19 cellular contexts compared by ENCODE assay signal in genomic region chr19:35098413-35099049, GRCh38. TPM values are rescaled to one million over a fixed set of nuclear protein-coding genes. Genes with fewer than 3 reads are reported as not detected.
A peak's percentile ranks its signal among the peaks of the same experiment; 100 is the strongest.
DNase-seq lines count a peak whose midpoint lies in the region; ATAC-seq and TF ChIP-seq lines count a peak whose summit lies in the region.
"Had no signal": no experiment of that assay in that cellular context is flagged by ENCODE, and none has a peak within 500 bp of the region (broad histone marks: within the 10 kb centered on the region; RNA-seq: fewer than 3 reads in every experiment).

No MANE protein-coding gene starts in this region.

- intact Hi-C loops in heart right ventricle (cut with DNase I), result loop anchor here in 1 of 10 donors (10.0 kb wide), 1 partner anchor 124 kb away; no protein-coding TSS in a partner anchor
- intact Hi-C loops in sciatic nerve (cut with DNase I), result no loop called here

- H3K27me3 Mint-ChIP-seq in activated T-cell treated with anti-CD3 and anti-CD28 coated beads, Interleukin-2, amount 50 U/mL, for 24 hours, result no peaks in the 10 kb centered on the region
- H3K27me3 Mint-ChIP-seq in activated naive CD8-positive, alpha-beta T cell treated with anti-CD3 and anti-CD28 coated beads for 36 hours, result no peaks in the 10 kb centered on the region

- H3K9me3 ChIP-seq in RWPE2 (ENCODE audit: severe bottlenecking) (no peaks in the 10 kb centered on the region), heart right ventricle (no peaks in the 10 kb centered on the region)
- H3K9me3 ChIP-seq: esophagus muscularis mucosa had no signal

- H3K4me1 Mint-ChIP-seq in activated T-cell treated with anti-CD3 and anti-CD28 coated beads, Interleukin-2, amount 50 U/mL, for 24 hours (ENCODE audit: low read depth), result no peaks in the 10 kb centered on the region
- no peaks in the 10 kb centered on the region for H3K4me1 Mint-ChIP-seq in activated naive CD8-positive, alpha-beta T cell treated with anti-CD3 and anti-CD28 coated beads for 36 hours

- WGBS in heart right ventricle, 2 donors, result 68 to 71% methylated on average over 28 to 29 of the region's 29 CpGs

- H3K27me3 ChIP-seq in RWPE2 (ENCODE audit: insufficient read depth, poor library complexity, severe bottlenecking), result no peaks in the 10 kb centered on the region
- no peaks in the 10 kb centered on the region for H3K27me3 ChIP-seq in heart right ventricle

- peaks cover 8% of the 10 kb centered on the region for H3K4me1 ChIP-seq in RWPE2 (ENCODE audit: insufficient read depth, poor library complexity, severe bottlenecking)
- H3K4me1 ChIP-seq in heart right ventricle, result no peaks in the 10 kb centered on the region
- H3K4me1 ChIP-seq: esophagus muscularis mucosa, parathyroid adenoma had no signal

- peak; percentile 9 for DNase-seq in DMS79 (lab: John Stamatoyannopoulos, UW)
- DNase-seq in RWPE2 (ENCODE audit: low spot score), result no peak
- DNase-seq in heart right ventricle, result peak in 1 of 2 donors; percentile 57
- DNase-seq in sciatic nerve (ENCODE audit: low spot score), result no peak
- no peak for DNase-seq in activated T-cell treated with anti-CD3 and anti-CD28 coated beads, Interleukin-2, amount 50 U/mL, for 24 hours
- DNase-seq in activated naive CD8-positive, alpha-beta T cell treated with anti-CD3 and anti-CD28 coated beads for 36 hours, result no peak
- DNase-seq: islet precursor cell; NCI-H1694 treated with DMSO at 0.1 percent for 48 hours; NCI-H82; stimulated activated naive CD4-positive, alpha-beta T cell treated with Interleukin-2 at 50 U/mL for 16 hours; T-helper 1 cell had no signal

- H3K27ac ChIP-seq in RWPE2 (ENCODE audit: poor library complexity, severe bottlenecking), result no peak overlapping the region
- no peak overlapping the region for H3K27ac ChIP-seq in heart right ventricle
- H3K27ac ChIP-seq: esophagus muscularis mucosa, parathyroid adenoma had no signal

- no peak overlapping the region for H3K27ac Mint-ChIP-seq in activated T-cell treated with anti-CD3 and anti-CD28 coated beads, Interleukin-2, amount 50 U/mL, for 24 hours
- H3K27ac Mint-ChIP-seq in activated naive CD8-positive, alpha-beta T cell treated with anti-CD3 and anti-CD28 coated beads for 36 hours, result no peak overlapping the region
- H3K27ac Mint-ChIP-seq: dendritic cell treated with granulocyte-macrophage colony-stimulating factor and Interleukin-4, amounts not matched to agents 40 ng/mL and 50 ng/mL, for 4 days had no signal

- ATAC-seq in RWPE2 (ENCODE audit: low read depth) (peak; percentile 8; the same call in 1 of the 3 replicates), heart right ventricle (peak; percentile 11 to 77 (median 68)), sciatic nerve (peak; percentile 16), GM19455 (IDR thresholded peaks at IDR 0.05; ENCODE audit: unreplicated experiment) (no peak)

- no peaks in the 10 kb centered on the region for H3K36me3 ChIP-seq in RWPE2 (ENCODE audit: low read depth)
- H3K36me3 ChIP-seq in heart right ventricle, result no peaks in the 10 kb centered on the region
- H3K36me3 ChIP-seq: esophagus muscularis mucosa had no signal

- H3K4me3 ChIP-seq in RWPE2 (ENCODE audit: severe bottlenecking) (no peak overlapping the region), heart right ventricle (no peak overlapping the region)
- H3K4me3 ChIP-seq: esophagus muscularis mucosa had no signal

- H3K4me3 Mint-ChIP-seq in activated T-cell treated with anti-CD3 and anti-CD28 coated beads, Interleukin-2, amount 50 U/mL, for 24 hours, result no peak overlapping the region
- no peak overlapping the region for H3K4me3 Mint-ChIP-seq in activated naive CD8-positive, alpha-beta T cell treated with anti-CD3 and anti-CD28 coated beads for 36 hours
- H3K4me3 Mint-ChIP-seq: dendritic cell treated with granulocyte-macrophage colony-stimulating factor and Interleukin-4, amounts not matched to agents 40 ng/mL and 50 ng/mL, for 4 days had no signal

- H3K36me3 Mint-ChIP-seq in activated T-cell treated with anti-CD3 and anti-CD28 coated beads, Interleukin-2, amount 50 U/mL, for 24 hours (ENCODE audit: low read depth), result no peaks in the 10 kb centered on the region
- no peaks in the 10 kb centered on the region for H3K36me3 Mint-ChIP-seq in activated naive CD8-positive, alpha-beta T cell treated with anti-CD3 and anti-CD28 coated beads for 36 hours

- no peak for TF ChIP-seq CTCF in RWPE2 (IDR thresholded peaks at IDR 0.05; ENCODE audit: poor library complexity, severe bottlenecking)
- no peak for TF ChIP-seq CTCF in heart right ventricle (IDR thresholded peaks at IDR 0.05)

- H3K9me3 Mint-ChIP-seq in activated T-cell treated with anti-CD3 and anti-CD28 coated beads, Interleukin-2, amount 50 U/mL, for 24 hours, result no peaks in the 10 kb centered on the region
- no peaks in the 10 kb centered on the region for H3K9me3 Mint-ChIP-seq in activated naive CD8-positive, alpha-beta T cell treated with anti-CD3 and anti-CD28 coated beads for 36 hours
- H3K9me3 Mint-ChIP-seq: dendritic cell treated with granulocyte-macrophage colony-stimulating factor and Interleukin-4, amounts not matched to agents 40 ng/mL and 50 ng/mL, for 4 days had no signal

RNA-seq across cellular contexts. Expression of gene FXYD3, which starts 17.1 kb away (rescaled TPM):
- total RNA-seq in heart right ventricle (1 to 10 TPM in 3 of 10 donors, under 1 TPM in 4, not detected in 3; 0.51 to 2.1 (median 0.74) TPM), sciatic nerve (24.1 TPM)
- polyA plus RNA-seq in heart right ventricle, result 1 to 10 TPM in 1 of 2 donors, under 1 TPM in 1; 0.78 to 2.7 TPM
- total RNA-seq in activated naive CD8-positive, alpha-beta T cell treated with anti-CD3 and anti-CD28 coated beads for 36 hours, result not detected
- total RNA-seq: H4, LHCN-M2, mononuclear cell had no signal

RNA-seq across cellular contexts. Expression of gene LGI4, which starts 36.3 kb away (rescaled TPM):
- total RNA-seq in heart right ventricle (10 to 100 TPM in 2 of 10 donors, 1 to 10 TPM in 8; 4.3 to 12.5 (median 7.5) TPM), sciatic nerve (244 TPM)
- polyA plus RNA-seq in heart right ventricle, result 10 to 100 TPM in 1 of 2 donors, 1 to 10 TPM in 1; 8.9 to 30.0 TPM
- total RNA-seq in activated naive CD8-positive, alpha-beta T cell treated with anti-CD3 and anti-CD28 coated beads for 36 hours, result not detected
- total RNA-seq: H4, LHCN-M2 had no signal

RNA-seq across cellular contexts. Expression of gene FXYD1, which starts 40.1 kb away (rescaled TPM):
- total RNA-seq in heart right ventricle (100 to 1,000 TPM; 451 to 819 (median 578) TPM), sciatic nerve (460 TPM)
- polyA plus RNA-seq in heart right ventricle, result 100 to 1,000 TPM; 251 to 605 TPM
- 1 to 10 TPM; 1.1 TPM for total RNA-seq in activated naive CD8-positive, alpha-beta T cell treated with anti-CD3 and anti-CD28 coated beads for 36 hours
- total RNA-seq: H4, LHCN-M2, RPMI7951 had no signal

RNA-seq across cellular contexts. Expression of gene FXYD7, which starts 44.5 kb away (rescaled TPM):
- under 1 TPM in 3 of 10 donors, not detected in 7; 0.28 to 0.37 (median 0.30) TPM for total RNA-seq in heart right ventricle
- under 1 TPM in 1 of 2 donors, not detected in 1; 0.10 TPM for polyA plus RNA-seq in heart right ventricle
- 5.5 TPM for total RNA-seq in sciatic nerve
- under 1 TPM; 0.54 to 0.62 TPM for total RNA-seq in activated naive CD8-positive, alpha-beta T cell treated with anti-CD3 and anti-CD28 coated beads for 36 hours
- total RNA-seq: LHCN-M2, RPMI7951 had no signal

RNA-seq across cellular contexts. Expression of gene FXYD5, which starts 56.0 kb away (rescaled TPM):
- total RNA-seq in heart right ventricle (10 to 100 TPM; 13.9 to 36.6 (median 18.1) TPM), sciatic nerve (92.9 TPM)
- polyA plus RNA-seq in heart right ventricle, result 10 to 100 TPM; 48.3 to 67.4 TPM
- 100 to 1,000 TPM; 272 to 275 TPM for total RNA-seq in activated naive CD8-positive, alpha-beta T cell treated with anti-CD3 and anti-CD28 coated beads for 36 hours

Comparison
In these comparisons a context has a peak if more than half of its experiments do, and no peak if none do; other contexts are left out.
1. RNA of gene LGI4, which starts 36.3 kb away (total RNA-seq): 244 TPM in sciatic nerve (single experiment); 4.3 to 12.5 TPM in heart right ventricle and not detected in activated naive CD8-positive, alpha-beta T cell treated with anti-CD3 and anti-CD28 coated beads for 36 hours; every median in the first group is over 10 times any median in the second.
2. RNA of gene FXYD1, which starts 40.1 kb away (total RNA-seq): 451 to 819 TPM in heart right ventricle and 460 TPM in sciatic nerve (single experiment); 1.1 TPM in activated naive CD8-positive, alpha-beta T cell treated with anti-CD3 and anti-CD28 coated beads for 36 hours; every median in the first group is over 100 times any median in the second.